ENCODE assay signal across 24 cellular contexts in the genomic region with DNA sequence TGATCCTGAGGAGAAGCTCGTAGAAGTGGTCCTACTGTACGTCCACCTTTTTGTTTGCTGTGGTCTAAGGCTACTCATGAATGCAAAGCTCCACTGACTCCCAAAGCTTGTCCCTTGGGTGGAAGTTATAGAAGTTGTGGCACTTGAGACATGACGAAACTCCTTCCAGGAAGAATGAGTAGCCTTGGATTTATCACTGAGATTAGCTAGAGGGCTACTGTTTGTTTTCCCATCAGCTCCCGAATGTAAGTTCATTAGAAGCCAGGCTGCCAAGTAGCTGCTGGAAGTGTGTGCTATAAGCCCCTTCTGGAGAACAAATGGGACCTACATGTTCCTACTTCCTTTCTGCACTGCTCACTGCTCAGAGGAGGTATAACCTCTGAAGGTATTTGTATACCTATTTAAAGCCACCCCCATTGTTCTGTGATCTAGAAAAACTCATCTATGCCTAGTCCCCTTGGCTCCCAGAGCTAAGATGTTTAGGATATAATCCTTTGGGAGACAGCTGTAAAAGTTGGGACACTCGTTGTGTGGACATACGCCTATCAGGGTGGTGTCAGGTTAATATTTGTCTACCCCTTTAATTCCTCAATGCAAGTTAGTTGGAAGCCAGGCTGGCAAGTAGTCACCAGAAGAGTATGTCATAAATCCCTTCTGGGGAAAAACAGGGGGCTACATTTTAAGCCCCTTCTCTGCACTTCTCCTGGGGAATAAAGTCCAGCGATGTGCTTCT.
DNase-seq lines count a peak whose midpoint lies in the region; ATAC-seq, FAIRE-seq and TF ChIP-seq lines count a peak whose summit lies in the region.
"Had no signal": no experiment of that assay in that cellular context is flagged by ENCODE, and none has a peak within 500 bp of the region (broad histone marks: within the 10 kb centered on the region; RNA-seq: fewer than 3 reads in every experiment).

No MANE protein-coding gene starts in this region.

- no peak overlapping the region for H3K27ac Mint-ChIP-seq in endodermal cell
- H3K27ac Mint-ChIP-seq: B cell; CD4-positive, alpha-beta T cell; CD8-positive, alpha-beta memory T cell; H9 had no signal

- H3K27me3 ChIP-seq in right lobe of liver, result no peaks in the 10 kb centered on the region
- H3K27me3 ChIP-seq in HepG2 (ENCODE audit: control insufficient read depth in 1 of 2, insufficient read depth in 2 of 2, low read length in 2 of 2), result no peaks in the 10 kb centered on the region
- no peaks in the 10 kb centered on the region for H3K27me3 ChIP-seq in endodermal cell (ENCODE audit: control insufficient read depth, insufficient read depth, low read length, poor library complexity, severe bottlenecking)
- no peaks in the 10 kb centered on the region for H3K27me3 ChIP-seq in osteoblast (ENCODE audit: insufficient read depth, low read length)
- no peaks in the 10 kb centered on the region for H3K27me3 ChIP-seq in heart right ventricle
- H3K27me3 ChIP-seq: BLaER1 treated with 17β-estradiol and CSF1 and Interleukin-3, amounts not matched to agents 10 nM and 100 nM had no signal

- H3K4me2 ChIP-seq in HepG2 (ENCODE audit: low read depth, low read length) (no peak overlapping the region), osteoblast (ENCODE audit: insufficient read depth, low read length) (no peak overlapping the region)
- H3K4me2 ChIP-seq: BLaER1 treated with 17β-estradiol and CSF1 and Interleukin-3, amounts not matched to agents 10 nM and 100 nM had no signal

- POLR2A ChIA-PET in HepG2 (lab: Yijun Ruan, JAX), result interaction anchor here (1.1 kb wide), 1 partner anchor 11 kb away, joined by 4 read pairs; no protein-coding TSS in a partner anchor

- TF ChIP-seq POLR2A in right lobe of liver (IDR thresholded peaks at IDR 0.05) (no peak), HepG2 (IDR thresholded peaks at IDR 0.05; ENCODE audit: insufficient read depth in 1 of 2, low read depth in 2 of 2, low read length in 2 of 2) (no peak)

- H3K27me3 Mint-ChIP-seq in endodermal cell (ENCODE audit: insufficient read depth), result no peaks in the 10 kb centered on the region
- H3K27me3 Mint-ChIP-seq: B cell; CD4-positive, alpha-beta T cell; CD8-positive, alpha-beta memory T cell had no signal

- peaks cover 36% of the 10 kb centered on the region for H3K9me3 Mint-ChIP-seq in endodermal cell

- no peaks in the 10 kb centered on the region for H3K4me1 Mint-ChIP-seq in endodermal cell
- H3K4me1 Mint-ChIP-seq: CD8-positive, alpha-beta memory T cell; H9 had no signal

- H3K9me3 ChIP-seq in right lobe of liver (no peaks in the 10 kb centered on the region), HepG2 (ENCODE audit: low read length) (peaks cover 30% of the 10 kb centered on the region), endodermal cell (ENCODE audit: control insufficient read depth, low read length) (peaks cover 29% of the 10 kb centered on the region), osteoblast (ENCODE audit: low read depth, low read length) (peaks cover 4% of the 10 kb centered on the region), heart right ventricle (peaks cover 0 to 24% (median 8%) of the 10 kb centered on the region in 11 donors)

- H2AFZ ChIP-seq in HepG2 (ENCODE audit: low read length) (no peak overlapping the region), osteoblast (ENCODE audit: low read length) (no peak overlapping the region)
- H2AFZ ChIP-seq: GM23248 had no signal

- no TSS peak for BruUV-seq in HepG2 (replicated peaks; lab: Mats Ljungman, UMichigan)

- H3K9ac ChIP-seq in HepG2 (ENCODE audit: insufficient read depth, low read depth, low read length) (no peak overlapping the region), endodermal cell (ENCODE audit: extremely low read depth, low read length, poor library complexity, severe bottlenecking) (no peak overlapping the region)
- H3K9ac ChIP-seq: BLaER1 treated with 17β-estradiol and CSF1 and Interleukin-3, amounts not matched to agents 10 nM and 100 nM; GM23248 had no signal

- no peaks in the 10 kb centered on the region for H3K36me3 ChIP-seq in right lobe of liver
- peaks cover 2 to 3% of the 10 kb centered on the region in 2 experiments; a peak in 3 of 5 replicates for H3K36me3 ChIP-seq in HepG2 (replicated peaks in 1 of 2; ENCODE audit: control insufficient read depth in 1 of 2, insufficient read depth in 2 of 2, low read length in 2 of 2)
- H3K36me3 ChIP-seq in endodermal cell (ENCODE audit: control insufficient read depth, insufficient read depth, low read length), result peaks cover 5% of the 10 kb centered on the region
- H3K36me3 ChIP-seq in osteoblast (ENCODE audit: insufficient read depth, low read length), result no peaks in the 10 kb centered on the region
- H3K36me3 ChIP-seq in heart right ventricle, result no peaks in the 10 kb centered on the region

- in situ Hi-C loops in HepG2 (cut with HindIII; ENCODE audit: extremely low pct_ligation_motif_present, low pct_unique_long_range_greater_than_20kb), result no loop called here

- H3K36me3 Mint-ChIP-seq in endodermal cell (ENCODE audit: low read depth), result peaks cover 20% of the 10 kb centered on the region

- no peak overlapping the region for H3K4me3 Mint-ChIP-seq in endodermal cell
- H3K4me3 Mint-ChIP-seq: B cell; CD14-positive monocyte; CD4-positive, alpha-beta T cell; CD8-positive, alpha-beta memory T cell; H9 had no signal

- FAIRE-seq in HepG2 (lab: Jason Lieb, UNC), result no peak
- FAIRE-seq: A204.1, GM12891, GM18507, H1 had no signal

- CTCF ChIA-PET in HepG2 (lab: Yijun Ruan, JAX; ENCODE audit: low intra/inter-chr PET ratio, low total read pairs), result no interaction called here

- DNase-seq in right lobe of liver (no peak), HepG2 (ENCODE audit: low spot score) (no peak), endodermal cell (no peak), osteoblast (ENCODE audit: insufficient read length, low spot score, missing footprints) (peak; percentile 51), heart right ventricle (no peak), foreskin fibroblast (no peak), globus pallidus (ENCODE audit: low spot score) (no peak)
- DNase-seq: CD4-positive, alpha-beta T cell; CD8-positive, alpha-beta memory T cell; DMS53; DMS79 treated with DMSO at 0.1 percent for 48 hours; GF-D8; GM23248; H9 had no signal

- H3K4me3 ChIP-seq in right lobe of liver, result no peak overlapping the region
- no peak overlapping the region for H3K4me3 ChIP-seq in HepG2 (replicated peaks in 1 of 3; ENCODE audit: insufficient read depth in 1 of 3, low read depth in 2 of 3, low read length in 3 of 3)
- H3K4me3 ChIP-seq in endodermal cell (ENCODE audit: low read length), result peak overlapping the region; percentile 56
- H3K4me3 ChIP-seq in osteoblast (ENCODE audit: insufficient read depth, low read length), result no peak overlapping the region
- H3K4me3 ChIP-seq in heart right ventricle, result no peak overlapping the region
- no peak overlapping the region for H3K4me3 ChIP-seq in foreskin fibroblast (ENCODE audit: low read depth in 1 of 2, low read length in 2 of 2)
- H3K4me3 ChIP-seq: GM23248 had no signal

- H4K20me1 ChIP-seq in HepG2 (ENCODE audit: insufficient read depth, low read length), result no peaks in the 10 kb centered on the region
- H4K20me1 ChIP-seq in osteoblast (ENCODE audit: insufficient read depth, low read length), result no peaks in the 10 kb centered on the region
- H4K20me1 ChIP-seq: BLaER1 treated with 17β-estradiol and CSF1 and Interleukin-3, amounts not matched to agents 10 nM and 100 nM had no signal

- peaks cover 6% of the 10 kb centered on the region for H3K79me2 ChIP-seq in HepG2 (ENCODE audit: insufficient read depth, low read length)
- H3K79me2 ChIP-seq in osteoblast (ENCODE audit: insufficient read depth, low read length), result peaks cover 16% of the 10 kb centered on the region

- peak; percentile 26 to 70 (median 60) for ATAC-seq in right lobe of liver
- ATAC-seq in HepG2, result no peak
- no peak for ATAC-seq in HG03520 (IDR thresholded peaks at IDR 0.05; ENCODE audit: unreplicated experiment)
- no peak for ATAC-seq in heart right ventricle
- ATAC-seq: HCT116 had no signal

- TF ChIP-seq RAD21 in HepG2 (CRISPR knock-in tag; IDR thresholded peaks at IDR 0.05), result no peak

- no peak for TF ChIP-seq CTCF in right lobe of liver (IDR thresholded peaks at IDR 0.05)
- TF ChIP-seq CTCF in HepG2 (CRISPR knock-in tag; IDR thresholded peaks at IDR 0.05), result no peak
- TF ChIP-seq CTCF in endodermal cell (conservative IDR thresholded peaks at IDR 0.05), result no peak
- no peak for TF ChIP-seq CTCF in osteoblast (IDR thresholded peaks at IDR 0.05; ENCODE audit: extremely low read depth, low read depth, low read length)
- TF ChIP-seq CTCF in heart right ventricle (IDR thresholded peaks at IDR 0.05), result no peak
- TF ChIP-seq CTCF in foreskin fibroblast (IDR thresholded peaks at IDR 0.05; ENCODE audit: low read depth, low read length), result no peak

- H3K27ac ChIP-seq in right lobe of liver, result no peak overlapping the region
- no peak overlapping the region for H3K27ac ChIP-seq in HepG2 (ENCODE audit: extremely low read length, insufficient read depth, low read length)
- no peak overlapping the region for H3K27ac ChIP-seq in endodermal cell (ENCODE audit: low read depth, low read length)
- H3K27ac ChIP-seq in osteoblast (ENCODE audit: low read depth, low read length), result no peak overlapping the region
- no peak overlapping the region for H3K27ac ChIP-seq in heart right ventricle
- H3K27ac ChIP-seq: 22Rv1; BLaER1 treated with 17β-estradiol and CSF1 and Interleukin-3, amounts not matched to agents 10 nM and 100 nM; GM23248 had no signal

- intact Hi-C loops in right lobe of liver (cut with DNase I), result no loop called here
- intact Hi-C loops in HepG2 (cut with micrococcal nuclease; ENCODE audit: unreplicated experiment), result no loop called here
- intact Hi-C loops in heart right ventricle (cut with DNase I), result no loop called here

- WGBS in right lobe of liver (ENCODE audit: insufficient coverage, low coverage, low lambda C conversion rate, missing lambda C conversion rate), result 63% methylated on average over 5 of the region's 7 CpGs
- WGBS in HepG2 (ENCODE audit: low lambda C conversion rate), result 96% methylated on average over 7 of the region's 7 CpGs
- 90 to 100% methylated on average over 7 of the region's 7 CpGs for WGBS in endodermal cell (ENCODE audit: insufficient coverage in 1 of 2, insufficient read length in 1 of 2), 2 experiments
- WGBS in heart right ventricle, 2 donors, result 94 to 96% methylated on average over 7 of the region's 7 CpGs

- no peak for TF ChIP-seq EP300 in HepG2 (IDR thresholded peaks at IDR 0.05; ENCODE audit: low read depth in 2 of 2, low read length in 2 of 2)
- TF ChIP-seq EP300 in HepG2 (CRISPR knock-in tag; IDR thresholded peaks at IDR 0.05; ENCODE audit: borderline replicate concordance), result no peak

- H3K4me1 ChIP-seq in right lobe of liver, result peaks cover 0 to 14% (median 3%) of the 10 kb centered on the region in 4 donors
- H3K4me1 ChIP-seq in HepG2 (ENCODE audit: insufficient read depth, low read length), result peaks cover 17% of the 10 kb centered on the region
- H3K4me1 ChIP-seq in endodermal cell (ENCODE audit: control insufficient read depth, insufficient read depth, low read length), result no peaks in the 10 kb centered on the region
- H3K4me1 ChIP-seq in osteoblast (ENCODE audit: insufficient read depth, low read length), result no peaks in the 10 kb centered on the region
- H3K4me1 ChIP-seq in heart right ventricle, result no peaks in the 10 kb centered on the region

TF ChIP-seq in HepG2, 621 proteins besides CTCF, POLR2A, EP300 and RAD21 (continues in another document):
- no peak for TF ChIP-seq SIX1 (CRISPR knock-in tag; IDR thresholded peaks at IDR 0.05; ENCODE audit: borderline replicate concordance)

Comparison
In these comparisons a context has a peak if more than half of its experiments do, and no peak if none do; other contexts are left out.
1. ATAC-seq: peak in right lobe of liver (4 of 4); none in HepG2 (single experiment), HG03520 (single experiment) and heart right ventricle (0 of 8).